In genomic region chr2:142877265-142877756, GRCh38 we compare ENCODE assay signal across 8 cellular contexts. TPM values are rescaled to one million over a fixed set of nuclear protein-coding genes. Genes with fewer than 3 reads are reported as not detected.
DNase-seq lines count a peak whose midpoint lies in the region; ATAC-seq and TF ChIP-seq lines count a peak whose summit lies in the region.

KYNU (plus strand) TSS chr2:142877664; CDS start chr2:142885368, 7,704 bp downstream.

- no peaks in the 10 kb centered on the region for H3K27me3 ChIP-seq in foreskin keratinocyte
- H3K27me3 ChIP-seq in stomach: no peaks in the 10 kb centered on the region

- DNase-seq in GM10266 (ENCODE audit: extremely low spot score): peak; percentile 19
- DNase-seq in LHCN-M2 (ENCODE audit: low read depth): peak; percentile 36
- DNase-seq in foreskin keratinocyte: peak in 1 of 2 donors; percentile 25
- no peak for DNase-seq in stomach
- no peak for DNase-seq in nucleus accumbens (lab: John Stamatoyannopoulos, UW)
- no peak for DNase-seq in hippocampal formation (lab: John Stamatoyannopoulos, UW)
- DNase-seq in NCI-H2081 (lab: John Stamatoyannopoulos, UW): no peak

- no peaks in the 10 kb centered on the region for H3K9me3 ChIP-seq in stomach

- TF ChIP-seq EP300 in stomach (IDR thresholded peaks at IDR 0.05): no peak

- H3K27ac ChIP-seq in foreskin keratinocyte (peak within 1 kb of the TSS; percentile 99), stomach (peak within 1 kb of the TSS in 2 of 5 donors; percentile 3 to 61)

- TF ChIP-seq POLR2A in stomach (IDR thresholded peaks at IDR 0.05): no peak

- no peak for TF ChIP-seq CTCF in GM10266 (IDR thresholded peaks at IDR 0.05; ENCODE audit: control insufficient read depth, insufficient read depth, low read depth, missing control alignments)
- peak; percentile 49 for TF ChIP-seq CTCF in foreskin keratinocyte (conservative IDR thresholded peaks at IDR 0.05)
- TF ChIP-seq CTCF in stomach (IDR thresholded peaks at IDR 0.05): no peak

- 56 to 71% (median 61%) methylated on average over 2 of the region's 2 CpGs for WGBS in stomach, 5 donors

- H3K4me3 ChIP-seq in stomach: peak within 1 kb of the TSS in 2 of 4 donors; percentile 12 to 23

- intact Hi-C loops in stomach (cut with DNase I; ENCODE audit: low total_unique reads): no loop called here

- H3K4me1 ChIP-seq in foreskin keratinocyte (peaks cover 50% of the 10 kb centered on the region), stomach (peaks cover 0 to 8% (median 5%) of the 10 kb centered on the region in 4 donors)

- ATAC-seq in GM21717 (IDR thresholded peaks at IDR 0.05; ENCODE audit: unreplicated experiment) (peak; percentile 54), foreskin keratinocyte (no peak)

- no peaks in the 10 kb centered on the region for H3K36me3 ChIP-seq in stomach

RNA-seq across cellular contexts. Expression of gene KYNU, which starts in this region (rescaled TPM):
- total RNA-seq in LHCN-M2 (2014; rRNA removed) (0.51 and 1.5 TPM in 2 replicates), foreskin keratinocyte (0.39 and 3.6 TPM in 2 replicates), stomach (10 to 100 TPM in 1 of 5 donors, 1 to 10 TPM in 3, not detected in 1; 2.2 to 39.4 (median 7.5) TPM)
- 0.16 TPM for polyA plus RNA-seq in LHCN-M2 (2012)
- polyA plus RNA-seq in foreskin keratinocyte (0.12 and 2.6 TPM in 2 replicates), stomach (1 to 10 TPM; 2.1 to 3.9 (median 2.9) TPM)

Comparison
In these comparisons a context has a peak if more than half of its experiments do, and no peak if none do; other contexts are left out.
1. DNase-seq: peak in GM10266 (single experiment) and LHCN-M2 (single experiment); none in stomach (single experiment), nucleus accumbens (0 of 56), hippocampal formation (0 of 2) and NCI-H2081 (0 of 2).